Comparison of ENCODE assay signal across 16 cellular contexts in the genomic region with DNA sequence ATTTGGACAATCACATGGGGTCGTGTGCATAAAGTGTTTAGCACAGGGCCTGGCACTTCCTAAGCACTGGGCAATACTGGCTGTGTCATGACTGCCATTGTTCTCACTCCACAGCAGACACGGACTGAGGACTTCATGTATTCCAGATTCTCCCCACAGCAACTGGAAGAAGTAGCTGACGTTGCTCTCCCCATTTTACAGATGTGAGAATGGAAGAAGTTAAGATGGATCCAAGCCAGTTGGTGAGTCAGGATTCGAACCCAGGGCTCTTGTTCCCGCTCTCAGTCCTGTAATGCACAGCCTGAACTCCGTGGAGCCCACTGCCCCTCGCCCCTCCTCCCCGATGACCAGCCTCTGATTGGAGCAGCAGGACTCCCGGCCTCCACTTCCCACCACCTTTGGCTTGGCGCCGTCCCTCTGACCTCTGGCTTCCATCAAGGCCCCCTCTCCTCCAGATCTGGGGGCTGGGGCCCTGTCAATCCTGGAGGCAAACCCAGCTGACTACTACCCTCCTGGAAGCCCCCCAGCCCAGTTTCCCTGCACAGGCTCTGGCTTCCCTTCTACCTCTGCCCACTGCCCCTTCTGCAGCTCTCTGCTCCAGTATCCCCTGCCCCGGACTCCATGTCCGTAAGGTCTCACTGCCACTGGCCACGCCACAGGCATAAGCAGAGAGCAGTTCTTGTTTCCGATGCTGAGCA. TPM values are rescaled to one million over a fixed set of nuclear protein-coding genes. Genes with fewer than 3 reads are reported as not detected.
DNase-seq lines count a peak whose midpoint lies in the region; ATAC-seq, FAIRE-seq and TF ChIP-seq lines count a peak whose summit lies in the region.
"Had no signal": no experiment of that assay in that cellular context is flagged by ENCODE, and none has a peak within 500 bp of the region (broad histone marks: within the 10 kb centered on the region; RNA-seq: fewer than 3 reads in every experiment).

No MANE protein-coding gene starts in this region.

- 75% methylated on average over 11 of the region's 15 CpGs for whole genome bisulfite sequencing in K562 (ENCODE audit: insufficient coverage, low coverage, missing lambda C conversion rate)

- in situ Hi-C loops in K562 (cut with MboI): no loop called here

- H3K27ac Mint-ChIP-seq in CD4-positive, CD25-positive, alpha-beta regulatory T cell: peak overlapping the region in 2 of 3 donors; percentile 73 to 84
- peak overlapping the region in 6 of 7 donors; percentile 47 to 88 (median 78) for H3K27ac Mint-ChIP-seq in CD4-positive, alpha-beta memory T cell
- peak overlapping the region in 7 of 10 donors; percentile 74 to 92 (median 86) for H3K27ac Mint-ChIP-seq in naive thymus-derived CD8-positive, alpha-beta T cell

- no peaks in the 10 kb centered on the region for H4K20me1 ChIP-seq in K562 (replicated peaks; ENCODE audit: control insufficient read depth, insufficient read depth, low read length)

- H3K79me2 ChIP-seq in K562 (ENCODE audit: control insufficient read depth, insufficient read depth, low read length): peaks cover 100% of the 10 kb centered on the region

- no peaks in the 10 kb centered on the region for H3K27me3 ChIP-seq in CD4-positive, CD25-positive, alpha-beta regulatory T cell (ENCODE audit: control insufficient read depth, insufficient read depth, low read length)
- H3K27me3 ChIP-seq in CD4-positive, alpha-beta memory T cell (ENCODE audit: insufficient read depth, low read length): no peaks in the 10 kb centered on the region
- H3K27me3 ChIP-seq in K562 (ENCODE audit: control insufficient read depth in 2 of 2, insufficient read depth in 2 of 2, low read length in 2 of 2) (no peaks in the 10 kb centered on the region; a peak in 1 of 5 replicates), dorsolateral prefrontal cortex (no peaks in the 10 kb centered on the region)

- BruUV-seq in K562 (replicated peaks; lab: Mats Ljungman, UMichigan): no TSS peak

- no peak for ATAC-seq in CD4-positive, CD25-positive, alpha-beta regulatory T cell (ENCODE audit: low read depth in 2 of 2)
- no peak for ATAC-seq in K562
- no peak for ATAC-seq in naive thymus-derived CD8-positive, alpha-beta T cell
- no peak for ATAC-seq in HG03139 (IDR thresholded peaks at IDR 0.05; ENCODE audit: unreplicated experiment)
- ATAC-seq in GM21367 (IDR thresholded peaks at IDR 0.05; ENCODE audit: unreplicated experiment): no peak
- ATAC-seq: GM12878 had no signal

- intact Hi-C loops in CD4-positive, alpha-beta memory T cell (cut with micrococcal nuclease): no loop called here
- intact Hi-C loops in K562 (cut with micrococcal nuclease) (no loop called here), dorsolateral prefrontal cortex (cut with DNase I) (no loop called here)

- TF ChIP-seq RAD21 in K562 (CRISPR knock-in tag; conservative IDR thresholded peaks at IDR 0.05 in 1 of 2, IDR thresholded peaks at IDR 0.05 in 1 of 2): no peak

- peaks cover 0 to 48% (median 37%) of the 10 kb centered on the region in 4 donors for H3K4me1 Mint-ChIP-seq in CD4-positive, CD25-positive, alpha-beta regulatory T cell
- H3K4me1 Mint-ChIP-seq in CD4-positive, alpha-beta memory T cell: peaks cover 0 to 43% (median 26%) of the 10 kb centered on the region in 4 donors
- peaks cover 3 to 32% (median 30%) of the 10 kb centered on the region in 4 donors for H3K4me1 Mint-ChIP-seq in naive thymus-derived CD8-positive, alpha-beta T cell

- no peak for DNase-seq in CD4-positive, CD25-positive, alpha-beta regulatory T cell
- DNase-seq in CD4-positive, alpha-beta memory T cell: no peak
- no peak for DNase-seq in K562 (ENCODE audit: extremely low read depth in 1 of 4, low spot score in 3 of 4)
- no peak for DNase-seq in naive thymus-derived CD8-positive, alpha-beta T cell
- DNase-seq in dorsolateral prefrontal cortex: no peak
- DNase-seq: DND-41; HCEC 1CT; NCI-H187; NCI-H2171; NCI-H446 treated with DMSO at 0.1 percent for 48 hours; NK-92 treated with Interleukin-12 subunit alpha and Interleukin-12 subunit beta, amount 100 ng/mL, for 24 hours; RPMI8226 had no signal

- H3K9me3 ChIP-seq in CD4-positive, CD25-positive, alpha-beta regulatory T cell (ENCODE audit: control insufficient read depth in 2 of 2, low read length in 2 of 2): no peaks in the 10 kb centered on the region
- no peaks in the 10 kb centered on the region for H3K9me3 ChIP-seq in CD4-positive, alpha-beta memory T cell (ENCODE audit: control insufficient read depth in 1 of 2, low read length in 2 of 2)
- H3K9me3 ChIP-seq in K562 (replicated peaks; ENCODE audit: control insufficient read depth, insufficient read depth, low read depth, low read length): no peaks in the 10 kb centered on the region

- TF ChIP-seq POLR2A in K562 (conservative IDR thresholded peaks at IDR 0.05): no peak

- H3K9me1 ChIP-seq in K562 (ENCODE audit: control insufficient read depth, insufficient read depth, low read length): no peaks in the 10 kb centered on the region

- no peak for FAIRE-seq in K562 (lab: Jason Lieb, UNC)
- FAIRE-seq: G401.6 had no signal

- H3K4me3 ChIP-seq in CD4-positive, CD25-positive, alpha-beta regulatory T cell (ENCODE audit: low read depth, low read length): no peak overlapping the region
- H3K4me3 ChIP-seq in CD4-positive, alpha-beta memory T cell (ENCODE audit: low read length in 2 of 2): no peak overlapping the region
- no peak overlapping the region for H3K4me3 ChIP-seq in K562
- H3K4me3 ChIP-seq in dorsolateral prefrontal cortex: no peak overlapping the region
- H3K4me3 ChIP-seq: GM12878 had no signal

- POLR2A ChIA-PET in CD4-positive, alpha-beta memory T cell (lab: Charles Lee; ENCODE audit: partially characterized antibody): interaction anchor here (0.6 to 1.7 kb wide), 2 partner anchors 8 to 82 kb away, joined by 3 to 7 read pairs; no protein-coding TSS in a partner anchor
- POLR2A ChIA-PET in K562 (lab: Yijun Ruan, JAX): interaction anchor here (0.6 to 1.7 kb wide), 3 partner anchors 10 to 984 kb away, joined by 3 to 5 read pairs (median 4); no protein-coding TSS in a partner anchor
- POLR2A ChIA-PET in naive thymus-derived CD8-positive, alpha-beta T cell (lab: Charles Lee): interaction anchor here (0.6 to 3.6 kb wide), 7 partner anchors 9 to 74 kb away, joined by 3 to 11 read pairs (median 4); no protein-coding TSS in a partner anchor

- no peaks in the 10 kb centered on the region for H3K27me3 Mint-ChIP-seq in CD4-positive, CD25-positive, alpha-beta regulatory T cell
- H3K27me3 Mint-ChIP-seq in CD4-positive, alpha-beta memory T cell: no peaks in the 10 kb centered on the region
- no peaks in the 10 kb centered on the region for H3K27me3 Mint-ChIP-seq in naive thymus-derived CD8-positive, alpha-beta T cell

- CTCF ChIA-PET in CD4-positive, alpha-beta memory T cell (lab: Charles Lee; ENCODE audit: partially characterized antibody): interaction anchor here (0.7 to 1.9 kb wide), 2 partner anchors 50 to 80 kb away, joined by 3 to 6 read pairs; no protein-coding TSS in a partner anchor
- CTCF ChIA-PET in K562 (lab: Yijun Ruan, JAX; ENCODE audit: low intra/inter-chr PET ratio): no interaction called here

- no peak overlapping the region for H2AFZ ChIP-seq in K562 (ENCODE audit: low read depth, low read length)

- TF ChIP-seq EP300 in K562 (IDR thresholded peaks at IDR 0.05; ENCODE audit: low read length): no peak

- H3K4me2 ChIP-seq in K562 (ENCODE audit: insufficient read depth, low read length): peak overlapping the region; percentile 22; the same call in 1 of the 2 replicates

- no peak for TF ChIP-seq CTCF in K562 (IDR thresholded peaks at IDR 0.05 in 2 of 3, conservative IDR thresholded peaks at IDR 0.05 in 1 of 3; ENCODE audit: insufficient read depth in 2 of 3, low read depth in 1 of 3, low read length in 3 of 3)
- TF ChIP-seq CTCF in dorsolateral prefrontal cortex (IDR thresholded peaks at IDR 0.05 in 54 of 56, conservative IDR thresholded peaks at IDR 0.05 in 2 of 56; ENCODE audit: low read depth in 1 of 56, partially characterized antibody in 56 of 56): no peak

- peak overlapping the region; percentile 5 to 88; a peak in 1 of 4 replicates for H3K9ac ChIP-seq in K562 (ENCODE audit: insufficient read depth in 1 of 2, low read depth in 2 of 2, low read length in 2 of 2)

- peaks cover 5% of the 10 kb centered on the region for H3K36me3 Mint-ChIP-seq in CD4-positive, CD25-positive, alpha-beta regulatory T cell
- H3K36me3 Mint-ChIP-seq in CD4-positive, alpha-beta memory T cell: peaks cover 0 to 13% of the 10 kb centered on the region in 2 donors
- H3K36me3 Mint-ChIP-seq in naive thymus-derived CD8-positive, alpha-beta T cell: peaks cover 0 to 9% (median 0%) of the 10 kb centered on the region in 3 donors

- H3K27ac ChIP-seq in CD4-positive, CD25-positive, alpha-beta regulatory T cell (ENCODE audit: insufficient read depth, low read length, poor library complexity, severe bottlenecking): no peak overlapping the region
- H3K27ac ChIP-seq in CD4-positive, alpha-beta memory T cell (ENCODE audit: low read depth, low read length): no peak overlapping the region
- peak overlapping the region; percentile 78 for H3K27ac ChIP-seq in K562 (ENCODE audit: extremely low read depth, low read depth, low read length)
- peak overlapping the region in 1 of 59 donors; percentile 37 for H3K27ac ChIP-seq in dorsolateral prefrontal cortex

- peak overlapping the region in 1 of 4 donors; percentile 68 for H3K4me3 Mint-ChIP-seq in CD4-positive, CD25-positive, alpha-beta regulatory T cell
- H3K4me3 Mint-ChIP-seq in CD4-positive, alpha-beta memory T cell: peak overlapping the region in 3 of 8 donors; percentile 25 to 40 (median 26)
- H3K4me3 Mint-ChIP-seq in naive thymus-derived CD8-positive, alpha-beta T cell: peak overlapping the region in 6 of 10 donors; percentile 6 to 67 (median 34)

- no peaks in the 10 kb centered on the region for H3K9me3 Mint-ChIP-seq in CD4-positive, CD25-positive, alpha-beta regulatory T cell
- H3K9me3 Mint-ChIP-seq in CD4-positive, alpha-beta memory T cell: no peaks in the 10 kb centered on the region
- H3K9me3 Mint-ChIP-seq in naive thymus-derived CD8-positive, alpha-beta T cell: no peaks in the 10 kb centered on the region

- no peaks in the 10 kb centered on the region for H3K36me3 ChIP-seq in CD4-positive, CD25-positive, alpha-beta regulatory T cell (ENCODE audit: control insufficient read depth, insufficient read depth, low read length)
- H3K36me3 ChIP-seq in CD4-positive, alpha-beta memory T cell (ENCODE audit: insufficient read depth, low read length): peaks cover 5% of the 10 kb centered on the region
- peaks cover 40% of the 10 kb centered on the region for H3K36me3 ChIP-seq in K562 (ENCODE audit: control insufficient read depth, insufficient read depth, low read length)

- peaks cover 44% of the 10 kb centered on the region for H3K4me1 ChIP-seq in CD4-positive, CD25-positive, alpha-beta regulatory T cell (ENCODE audit: control insufficient read depth, insufficient read depth, low read length, poor library complexity, severe bottlenecking)
- peaks cover 98% of the 10 kb centered on the region for H3K4me1 ChIP-seq in CD4-positive, alpha-beta memory T cell (ENCODE audit: insufficient read depth, low read length)
- H3K4me1 ChIP-seq in K562 (replicated peaks in 1 of 2; ENCODE audit: control insufficient read depth in 2 of 2, insufficient read depth in 2 of 2, low read length in 2 of 2): peaks cover 62 to 81% of the 10 kb centered on the region in 2 experiments

RNA-seq across cellular contexts. Expression of a gene that starts 12.7 kb away (rescaled TPM):
- 84.8 TPM for total RNA-seq in CD4-positive, CD25-positive, alpha-beta regulatory T cell
- 10 to 100 TPM in 3 of 4 donors, 1 to 10 TPM in 1; 7.1 to 11.4 (median 10.6) TPM for polyA plus RNA-seq in CD4-positive, CD25-positive, alpha-beta regulatory T cell
- 10 to 100 TPM; 71.0 to 74.2 TPM for total RNA-seq in CD4-positive, alpha-beta memory T cell
- polyA plus RNA-seq in CD4-positive, alpha-beta memory T cell: 10 to 100 TPM in 1 of 2 donors, 1 to 10 TPM in 1; 7.0 to 23.9 TPM
- total RNA-seq in K562 (2011; cell fraction: chromatin; rRNA removed; ENCODE audit: low replicate concordance): 83.7 and 101 TPM in 2 replicates
- total RNA-seq in K562 (2011; cell fraction: nucleolus; rRNA removed): 37.2 and 38.4 TPM in 2 replicates
- 54.0 and 63.1 TPM in 2 replicates for total RNA-seq in K562 (2011; cell fraction: nucleoplasm; rRNA removed)
- total RNA-seq in K562 (2014; rRNA removed): 14.8 and 17.9 TPM in 2 replicates
- 9.7 and 10.6 TPM in 2 replicates for total RNA-seq in K562 (2014; rRNA removed; fragmentation: Illumina TruSeq; extraction: Trizol)
- total RNA-seq in K562 (2015; rRNA removed; fragmentation: Illumina TruSeq; extraction: Trizol): 13.8 and 14.1 TPM in 2 replicates
- total RNA-seq in K562 (2021): 33.2 and 36.2 TPM in 2 replicates
- 11.6 and 15.4 TPM in 2 replicates for polyA plus RNA-seq in K562 (2011; rRNA removed)
- polyA plus RNA-seq in K562 (2011; cell fraction: cytosol; rRNA removed): 9.9 and 14.8 TPM in 2 replicates
- polyA plus RNA-seq in K562 (2011; cell fraction: nucleus; rRNA removed): 42.8 and 74.6 TPM in 2 replicates
- polyA plus RNA-seq in K562 (2012): 15.9 and 17.9 TPM in 2 replicates
- 14.8 and 16.0 TPM in 2 replicates for polyA plus RNA-seq in K562 (2014; fragmentation: Illumina TruSeq; extraction: Trizol)
- polyA plus RNA-seq in K562 (2014; fragmentation: Nextera tagmentation; extraction: Ambion mirVana): 1 to 10 TPM; 5.1 to 6.6 TPM
- 13.6 and 15.9 TPM in 2 replicates for polyA plus RNA-seq in K562 (2014; rRNA removed)
- 10.1 and 11.5 TPM in 2 replicates for polyA minus RNA-seq in K562 (2011; rRNA and poly(A)+ RNA removed)
- 15.5 and 25.2 TPM in 2 replicates for polyA minus RNA-seq in K562 (2011; cell fraction: cytosol; rRNA and poly(A)+ RNA removed)
- 17.2 and 19.1 TPM in 2 replicates for polyA minus RNA-seq in K562 (2011; cell fraction: nucleus; rRNA and poly(A)+ RNA removed)
- total RNA-seq in naive thymus-derived CD8-positive, alpha-beta T cell: 10 to 100 TPM; 65.7 to 66.1 TPM
- 10 to 100 TPM; 10.0 to 21.5 (median 14.2) TPM for polyA plus RNA-seq in naive thymus-derived CD8-positive, alpha-beta T cell
- total RNA-seq in dorsolateral prefrontal cortex: 10 to 100 TPM; 29.4 to 56.2 (median 42.8) TPM
